In genomic region chr10:67282871-67283270, GRCh38 we compare ENCODE assay signal across 1 cellular context.
TF ChIP-seq lines count a peak whose summit lies in the region.

No MANE protein-coding gene starts in this region.

TF ChIP-seq in SK-N-SH treated with all-trans-retinoic acid at 6 μM for 48 hours, 23 proteins besides CTCF, POLR2A, EP300 and RAD21 (continued from another document):
- TF ChIP-seq PATZ1 (CRISPR knock-in tag; IDR thresholded peaks at IDR 0.05; ENCODE audit: borderline replicate concordance) (no peak), BACH2 (CRISPR knock-in tag; IDR thresholded peaks at IDR 0.05; ENCODE audit: borderline replicate concordance) (no peak)
TF ChIP-seq in SK-N-SH treated with all-trans-retinoic acid at 6 μM for 48 hours: peak in this region for 0.
